2 cellular contexts compared by ENCODE assay signal in genomic region chr21:46600305-46600704, GRCh38.
TF ChIP-seq lines count a peak whose summit lies in the region.

No MANE protein-coding gene starts in this region.

TF ChIP-seq in IMR-90, 13 proteins besides CTCF, POLR2A, EP300 and RAD21:
- TF ChIP-seq NFE2L2 (IDR thresholded peaks at IDR 0.05; ENCODE audit: low read depth, low read length) (no peak), USF2 (IDR thresholded peaks at IDR 0.05; ENCODE audit: low read depth, low read length) (no peak), CEBPB (IDR thresholded peaks at IDR 0.05; ENCODE audit: low read depth, low read length) (no peak), FOS (IDR thresholded peaks at IDR 0.05; ENCODE audit: low read depth, low read length) (no peak), SMC3 (IDR thresholded peaks at IDR 0.05; ENCODE audit: low read depth, low read length) (no peak), MXI1 (IDR thresholded peaks at IDR 0.05; ENCODE audit: borderline replicate concordance, low read depth, low read length) (no peak), MAFK (IDR thresholded peaks at IDR 0.05; ENCODE audit: low read depth, low read length) (no peak), ELK1 (IDR thresholded peaks at IDR 0.05; ENCODE audit: borderline replicate concordance, low read depth, low read length) (no peak), BHLHE40 (IDR thresholded peaks at IDR 0.05; ENCODE audit: low read depth, low read length) (no peak), RCOR1 (IDR thresholded peaks at IDR 0.05; ENCODE audit: insufficient replicate concordance, low read length) (no peak), MAZ (IDR thresholded peaks at IDR 0.05; ENCODE audit: borderline replicate concordance, low read depth, low read length) (no peak), CHD1 (IDR thresholded peaks at IDR 0.05; ENCODE audit: low read depth, low read length) (no peak), RFX5 (IDR thresholded peaks at IDR 0.05; ENCODE audit: low read depth, low read length) (no peak)

TF ChIP-seq in K562, 482 proteins besides CTCF, POLR2A, EP300 and RAD21:
- TF ChIP-seq CTBP1 (IDR thresholded peaks at IDR 0.05; ENCODE audit: borderline replicate concordance) (peak; percentile 30; the same call in 1 of the 2 replicates), TAF7 (tag; IDR thresholded peaks at IDR 0.05) (no peak), ZNF655 (CRISPR knock-in tag; IDR thresholded peaks at IDR 0.05) (no peak), ESRRA (IDR thresholded peaks at IDR 0.05; ENCODE audit: borderline replicate concordance, low read depth) (no peak), ELF1 (tag; IDR thresholded peaks at IDR 0.05) (no peak), ZBED1 (IDR thresholded peaks at IDR 0.05) (no peak), USF2 (CRISPR knock-in tag; IDR thresholded peaks at IDR 0.05) (no peak), HDAC8 (tag; IDR thresholded peaks at IDR 0.05) (no peak), ARID3A (IDR thresholded peaks at IDR 0.05; ENCODE audit: borderline replicate concordance, low read depth, low read length) (no peak), ZC3H4 (CRISPR knock-in tag; IDR thresholded peaks at IDR 0.05; ENCODE audit: borderline replicate concordance) (no peak), RBBP5 (IDR thresholded peaks at IDR 0.05; ENCODE audit: borderline replicate concordance, insufficient read depth, low read length, poor library complexity, severe bottlenecking) (no peak), CEBPB (tag; IDR thresholded peaks at IDR 0.05) (peak; percentile 61), ARID1B (IDR thresholded peaks at IDR 0.05) (peak; percentile 24; the same call in 1 of the 2 replicates), BHLHE40 (IDR thresholded peaks at IDR 0.05; ENCODE audit: low read length) (no peak), ZNF445 (CRISPR knock-in tag; IDR thresholded peaks at IDR 0.05; ENCODE audit: low read depth) (no peak), ZNF224 (CRISPR knock-in tag; IDR thresholded peaks at IDR 0.05) (no peak), HOMEZ (CRISPR knock-in tag; IDR thresholded peaks at IDR 0.05) (no peak), CHD2 (IDR thresholded peaks at IDR 0.05; ENCODE audit: low read depth, low read length) (no peak), AFF1 (IDR thresholded peaks at IDR 0.05; ENCODE audit: low read depth in 1 of 2, partially characterized antibody in 2 of 2) (no peak), THRB (CRISPR knock-in tag; conservative IDR thresholded peaks at IDR 0.05) (no peak), ILF3 (IDR thresholded peaks at IDR 0.05; ENCODE audit: borderline replicate concordance) (no peak), MLX (CRISPR knock-in tag; conservative IDR thresholded peaks at IDR 0.05) (no peak), E2F5 (CRISPR knock-in tag; IDR thresholded peaks at IDR 0.05) (no peak), CTCFL (IDR thresholded peaks at IDR 0.05; ENCODE audit: borderline replicate concordance, insufficient read depth, low read depth, low read length, poor library complexity, severe bottlenecking) (no peak), HDAC1 (IDR thresholded peaks at IDR 0.05) (no peak), ZC3H11A (IDR thresholded peaks at IDR 0.05; ENCODE audit: low read depth, low read length) (no peak), RBM39 (optimal IDR thresholded peaks at IDR 0.05; ENCODE audit: low read depth, low read length) (no peak), SMARCA5 (IDR thresholded peaks at IDR 0.05) (no peak), MTA2 (IDR thresholded peaks at IDR 0.05; ENCODE audit: low read depth) (no peak), PTBP1 (IDR thresholded peaks at IDR 0.05; ENCODE audit: low read depth, low read length) (no peak), C11orf30 (IDR thresholded peaks at IDR 0.05; ENCODE audit: low read depth) (peak; percentile 45; the same call in 1 of the 2 replicates), NFE2 (IDR thresholded peaks at IDR 0.05; ENCODE audit: low read depth) (peak; percentile 54), ZNF140 (CRISPR knock-in tag; IDR thresholded peaks at IDR 0.05) (no peak), MBD2 (IDR thresholded peaks at IDR 0.05; ENCODE audit: borderline replicate concordance, low read depth) (no peak), ZKSCAN1 (IDR thresholded peaks at IDR 0.05; ENCODE audit: low read depth, low read length) (no peak)
